22 cellular contexts compared by ENCODE assay signal in genomic region chr10:27485986-27486385, GRCh38. TPM values are rescaled to one million over a fixed set of nuclear protein-coding genes. Genes with fewer than 3 reads are reported as not detected.
DNase-seq lines count a peak whose midpoint lies in the region; FAIRE-seq and TF ChIP-seq lines count a peak whose summit lies in the region.
"Had no signal": no experiment of that assay in that cellular context is flagged by ENCODE, and none has a peak within 500 bp of the region (broad histone marks: within the 10 kb centered on the region; RNA-seq: fewer than 3 reads in every experiment).

No MANE protein-coding gene starts in this region.

- no peaks in the 10 kb centered on the region for H4K20me1 ChIP-seq in keratinocyte (ENCODE audit: control insufficient read depth, extremely low read depth, insufficient read depth, low read length)

- H3K27me3 Mint-ChIP-seq in MCF 10A (ENCODE audit: insufficient read depth, unreplicated experiment) = no peaks in the 10 kb centered on the region

- POLR2A ChIA-PET in MCF 10A (lab: Yijun Ruan, JAX) = interaction anchor here (0.8 to 2.8 kb wide), 6 partner anchors 11 to 43 kb away, joined by 3 to 11 read pairs (median 8); partner anchors contain the start of gene RAB18

- no peak overlapping the region for H3K9ac ChIP-seq in keratinocyte (ENCODE audit: control insufficient read depth, extremely low read depth, insufficient read depth, low read length)
- peak overlapping the region; percentile 4 to 48 for H3K9ac ChIP-seq in stomach smooth muscle (ENCODE audit: low read length in 2 of 2)
- H3K9ac ChIP-seq: GM23248 had no signal

- no TSS peak for BruUV-seq in MCF 10A (replicated peaks; lab: Mats Ljungman, UMichigan)

- H3K4me3 ChIP-seq in breast epithelium (no peak overlapping the region), keratinocyte (ENCODE audit: control insufficient read depth in 2 of 3, extremely low read depth in 1 of 3, insufficient read depth in 2 of 3, low read depth in 1 of 3, low read length in 3 of 3) (no peak overlapping the region), stomach smooth muscle (ENCODE audit: low read length in 2 of 2) (no peak overlapping the region), left ventricle myocardium inferior (no peak overlapping the region)
- H3K4me3 ChIP-seq: A549, GM23248, HAP-1 had no signal

- H3K4me1 Mint-ChIP-seq in MCF 10A (ENCODE audit: insufficient read depth, unreplicated experiment) = peaks cover 34% of the 10 kb centered on the region

- H3K27me3 ChIP-seq in breast epithelium (no peaks in the 10 kb centered on the region), keratinocyte (ENCODE audit: control insufficient read depth, extremely low read depth, insufficient read depth, low read length) (no peaks in the 10 kb centered on the region), stomach smooth muscle (ENCODE audit: control insufficient read depth in 1 of 2, insufficient read depth in 2 of 2, low read length in 2 of 2) (no peaks in the 10 kb centered on the region), left ventricle myocardium inferior (ENCODE audit: low read depth) (peaks cover 49% of the 10 kb centered on the region)

- no peak for TF ChIP-seq CTCF in MCF 10A (IDR thresholded peaks at IDR 0.05; ENCODE audit: unreplicated experiment)
- no peak for TF ChIP-seq CTCF in breast epithelium (IDR thresholded peaks at IDR 0.05)
- no peak for TF ChIP-seq CTCF in keratinocyte (optimal IDR thresholded peaks at IDR 0.05 in 1 of 3, IDR thresholded peaks at IDR 0.05 in 1 of 3, conservative IDR thresholded peaks at IDR 0.05 in 1 of 3; ENCODE audit: extremely low read depth in 1 of 3, insufficient read depth in 2 of 3, low read length in 3 of 3)
- no peak for TF ChIP-seq CTCF in left ventricle myocardium inferior (IDR thresholded peaks at IDR 0.05; ENCODE audit: borderline replicate concordance)

- H3K9me3 Mint-ChIP-seq in MCF 10A (ENCODE audit: unreplicated experiment) = no peaks in the 10 kb centered on the region

- H3K36me3 ChIP-seq in breast epithelium = no peaks in the 10 kb centered on the region
- H3K36me3 ChIP-seq in keratinocyte (ENCODE audit: control insufficient read depth in 2 of 2, extremely low read depth in 1 of 2, insufficient read depth in 2 of 2, low read length in 2 of 2) = no peaks in the 10 kb centered on the region
- no peaks in the 10 kb centered on the region for H3K36me3 ChIP-seq in stomach smooth muscle (ENCODE audit: control insufficient read depth in 2 of 2, insufficient read depth in 2 of 2, low read length in 2 of 2)
- no peaks in the 10 kb centered on the region for H3K36me3 ChIP-seq in left ventricle myocardium inferior
- H3K36me3 ChIP-seq: HAP-1 had no signal

- intact Hi-C loops in MCF 10A (cut with micrococcal nuclease) (loop anchor here (5.0 kb wide), 1 partner anchor 39 kb away; no protein-coding TSS in a partner anchor), breast epithelium (cut with DNase I; ENCODE audit: low total_unique reads) (no loop called here), left ventricle myocardium inferior (cut with micrococcal nuclease) (no loop called here)

- H2AFZ ChIP-seq in keratinocyte (ENCODE audit: control insufficient read depth, low read length) = peak overlapping the region; percentile 41
- H2AFZ ChIP-seq: GM23248 had no signal

- H3K4me1 ChIP-seq in breast epithelium (no peaks in the 10 kb centered on the region), keratinocyte (ENCODE audit: control insufficient read depth, extremely low read depth, insufficient read depth, low read length) (peaks cover 48% of the 10 kb centered on the region), stomach smooth muscle (ENCODE audit: control insufficient read depth, insufficient read depth, low read length) (peaks cover 28% of the 10 kb centered on the region), left ventricle myocardium inferior (no peaks in the 10 kb centered on the region)
- H3K4me1 ChIP-seq: A549, HAP-1 had no signal

- H3K9me3 ChIP-seq in breast epithelium (peaks cover 2% of the 10 kb centered on the region in 2 donors), keratinocyte (ENCODE audit: control insufficient read depth, low read depth, low read length) (no peaks in the 10 kb centered on the region), stomach smooth muscle (ENCODE audit: control insufficient read depth in 2 of 2, low read length in 2 of 2) (peaks cover 0 to 1% of the 10 kb centered on the region in 2 donors), left ventricle myocardium inferior (replicated peaks) (peaks cover 7% of the 10 kb centered on the region)
- H3K9me3 ChIP-seq: HAP-1 had no signal

- peak; percentile 48 for FAIRE-seq in keratinocyte (lab: Jason Lieb, UNC)
- FAIRE-seq: D721Med, GM12892, GM18507 had no signal

- peak; percentile 20 for DNase-seq in MCF 10A (ENCODE audit: unreplicated experiment)
- no peak for DNase-seq in breast epithelium (ENCODE audit: low spot score in 2 of 2)
- no peak for DNase-seq in keratinocyte (ENCODE audit: low read depth, low spot score)
- no peak for DNase-seq in UCSD-AML1 (lab: John Stamatoyannopoulos, UW; ENCODE audit: unreplicated experiment)
- no peak for DNase-seq in activated CD4-positive, alpha-beta T cell treated with anti-CD3 and anti-CD28 coated beads for 48 hours
- DNase-seq in left ventricle myocardium inferior = no peak
- DNase-seq: AML-193; Caco-2; CD4-positive, alpha-beta T cell; DMS79; GDM1; GM23248 had no signal

- peak overlapping the region; percentile 31 for H3K27ac Mint-ChIP-seq in MCF 10A (ENCODE audit: low read depth, unreplicated experiment)
- H3K27ac Mint-ChIP-seq: CD4-positive, alpha-beta T cell; IgD-negative memory B cell had no signal

- no peak overlapping the region for H3K4me2 ChIP-seq in keratinocyte (ENCODE audit: control insufficient read depth, extremely low read depth, insufficient read depth, low read depth, low read length)
- H3K4me2 ChIP-seq: A549 had no signal

- no peaks in the 10 kb centered on the region for H3K9me1 ChIP-seq in keratinocyte (ENCODE audit: control insufficient read depth, extremely low read depth, insufficient read depth, low read length)

- no peak overlapping the region for H3K27ac ChIP-seq in breast epithelium
- no peak overlapping the region for H3K27ac ChIP-seq in keratinocyte (ENCODE audit: control insufficient read depth, insufficient read depth, low read length)
- peak overlapping the region; percentile 92 for H3K27ac ChIP-seq in stomach smooth muscle (ENCODE audit: low read length)
- H3K27ac ChIP-seq in left ventricle myocardium inferior (replicated peaks) = no peak overlapping the region
- H3K27ac ChIP-seq: 22Rv1, A549, C4-2B, GM23248, HL-60 had no signal

- TF ChIP-seq POLR2A in breast epithelium (IDR thresholded peaks at IDR 0.05) = no peak

- H3K4me3 Mint-ChIP-seq in MCF 10A (ENCODE audit: unreplicated experiment) = no peak overlapping the region
- H3K4me3 Mint-ChIP-seq: CD4-positive, alpha-beta T cell; IgD-negative memory B cell had no signal

- CTCF ChIA-PET in MCF 10A (lab: Yijun Ruan, JAX) = interaction anchor here (0.6 to 2.3 kb wide), 4 partner anchors 14 to 45 kb away, joined by 3 to 16 read pairs (median 4); partner anchors contain the start of gene RAB18

- no peaks in the 10 kb centered on the region for H3K36me3 Mint-ChIP-seq in MCF 10A (ENCODE audit: insufficient read depth, unreplicated experiment)
- H3K36me3 Mint-ChIP-seq: IgD-negative memory B cell had no signal

- no peaks in the 10 kb centered on the region for H3K79me2 ChIP-seq in keratinocyte (ENCODE audit: control insufficient read depth, insufficient read depth, low read length)

- dilution Hi-C loops in keratinocyte (cut with MboI; ENCODE audit: extremely low pct_ligation_motif_present, low sequenced_read_pairs) = no loop called here

RNA-seq across cellular contexts. Expression of gene RAB18, which starts 18.1 kb away (rescaled TPM):
- total RNA-seq in MCF 10A (2022) (126 and 129 TPM in 2 replicates), breast epithelium (10 to 100 TPM; 40.3 to 68.6 (median 43.4) TPM), left ventricle myocardium inferior (145 TPM)
- polyA plus RNA-seq in keratinocyte = 72.6 to 179 TPM (median 94.4 TPM) in 3 replicates
- 137 TPM for polyA plus RNA-seq in keratinocyte (2011; ENCODE audit: low read depth)
- polyA plus RNA-seq in keratinocyte (2011; cell fraction: cytosol; rRNA removed) = 96.3 and 190 TPM in 2 replicates
- polyA plus RNA-seq in keratinocyte (2011; cell fraction: nucleus; rRNA removed) = 62.0 and 102 TPM in 2 replicates
- polyA plus RNA-seq in keratinocyte (2012; ENCODE audit: low replicate concordance) = 107 and 125 TPM in 2 replicates
- 5.0 to 60.1 TPM (median 26.0 TPM) in 3 replicates for polyA minus RNA-seq in keratinocyte
- polyA minus RNA-seq in keratinocyte (2011; cell fraction: cytosol; rRNA and poly(A)+ RNA removed) = 49.7 TPM
- polyA minus RNA-seq in keratinocyte (2011; cell fraction: nucleus; rRNA and poly(A)+ RNA removed) = 23.1 and 49.6 TPM in 2 replicates
